In genomic region chr16:12617401-12617819, GRCh38 we compare ENCODE assay signal across 12 cellular contexts.
DNase-seq lines count a peak whose midpoint lies in the region; ATAC-seq lines count a peak whose summit lies in the region.
"Had no signal": no experiment of that assay in that cellular context is flagged by ENCODE, and none has a peak within 500 bp of the region (broad histone marks: within the 10 kb centered on the region; RNA-seq: fewer than 3 reads in every experiment).

No MANE protein-coding gene starts in this region.

- no peak for ATAC-seq in HG02798 (IDR thresholded peaks at IDR 0.05; ENCODE audit: poor library complexity, unreplicated experiment)
- ATAC-seq: left colon had no signal

- DNase-seq in NCI-H2107 treated with DMSO at 0.1 percent for 48 hours (lab: John Stamatoyannopoulos, UW; ENCODE audit: unreplicated experiment) (peak; percentile 64), NCI-H2107 (lab: John Stamatoyannopoulos, UW) (no peak), COLO668 (lab: John Stamatoyannopoulos, UW; ENCODE audit: unreplicated experiment) (peak; percentile 46), COLO829 (ENCODE audit: low spot score) (no peak), globus pallidus (ENCODE audit: low spot score) (no peak)
- peak; percentile 62 to 67 for DNase-seq in activated T-cell treated with anti-CD3 and anti-CD28 coated beads, Interleukin-2, amount 50 U/mL, for 48 hours
- DNase-seq in stimulated activated CD4-positive, alpha-beta T cell treated with anti-CD3 and anti-CD28 coated beads, Interleukin-12 subunit alpha, Interleukin-12 subunit beta, amount 100 ng/mL, for 48 hours (ENCODE audit: low read depth in 2 of 3, low spot score in 1 of 3) = peak; percentile 16 to 26 (median 21)
- DNase-seq: DND-41, left colon, midbrain, NCI-H2029 had no signal

Comparison
In these comparisons a context has a peak if more than half of its experiments do, and no peak if none do; other contexts are left out.
1. DNase-seq: peak in NCI-H2107 treated with DMSO at 0.1 percent for 48 hours (single experiment), COLO668 (single experiment), activated T-cell treated with anti-CD3 and anti-CD28 coated beads, Interleukin-2, amount 50 U/mL, for 48 hours (2 of 2) and stimulated activated CD4-positive, alpha-beta T cell treated with anti-CD3 and anti-CD28 coated beads, Interleukin-12 subunit alpha, Interleukin-12 subunit beta, amount 100 ng/mL, for 48 hours (3 of 3); none in NCI-H2107 (single experiment), COLO829 (single experiment) and globus pallidus (single experiment).